Comparison of ENCODE assay signal across 8 cellular contexts in genomic region chr7:88401009-88401623, GRCh38.
DNase-seq lines count a peak whose midpoint lies in the region; ATAC-seq lines count a peak whose summit lies in the region.

No MANE protein-coding gene starts in this region.

- ATAC-seq in GM18519 (IDR thresholded peaks at IDR 0.05; ENCODE audit: low FRiP score, unreplicated experiment) (peak; percentile 46), HG03066 (IDR thresholded peaks at IDR 0.05; ENCODE audit: low read depth, unreplicated experiment) (peak; percentile 47), HG03139 (IDR thresholded peaks at IDR 0.05; ENCODE audit: unreplicated experiment) (no peak)

- DNase-seq in CD1c-positive myeloid dendritic cell (ENCODE audit: extremely low spot score) (peak; percentile 52), OCI-M1 (lab: John Stamatoyannopoulos, UW) (peak; percentile 73), iPS-NIHi11 (ENCODE audit: low spot score) (peak; percentile 33), HPDE6-E6E7 (ENCODE audit: extremely low spot score) (no peak)
- no peak for DNase-seq in activated CD8-positive, alpha-beta memory T cell treated with anti-CD3 and anti-CD28 coated beads, Interleukin-2, amount 50 U/mL, for 4 hours

Comparison
In these comparisons a context has a peak if more than half of its experiments do, and no peak if none do; other contexts are left out.
1. DNase-seq: peak in CD1c-positive myeloid dendritic cell (single experiment), OCI-M1 (single experiment) and iPS-NIHi11 (single experiment); none in activated CD8-positive, alpha-beta memory T cell treated with anti-CD3 and anti-CD28 coated beads, Interleukin-2, amount 50 U/mL, for 4 hours (single experiment) and HPDE6-E6E7 (single experiment).